8 cellular contexts compared by ENCODE assay signal in the genomic region with DNA sequence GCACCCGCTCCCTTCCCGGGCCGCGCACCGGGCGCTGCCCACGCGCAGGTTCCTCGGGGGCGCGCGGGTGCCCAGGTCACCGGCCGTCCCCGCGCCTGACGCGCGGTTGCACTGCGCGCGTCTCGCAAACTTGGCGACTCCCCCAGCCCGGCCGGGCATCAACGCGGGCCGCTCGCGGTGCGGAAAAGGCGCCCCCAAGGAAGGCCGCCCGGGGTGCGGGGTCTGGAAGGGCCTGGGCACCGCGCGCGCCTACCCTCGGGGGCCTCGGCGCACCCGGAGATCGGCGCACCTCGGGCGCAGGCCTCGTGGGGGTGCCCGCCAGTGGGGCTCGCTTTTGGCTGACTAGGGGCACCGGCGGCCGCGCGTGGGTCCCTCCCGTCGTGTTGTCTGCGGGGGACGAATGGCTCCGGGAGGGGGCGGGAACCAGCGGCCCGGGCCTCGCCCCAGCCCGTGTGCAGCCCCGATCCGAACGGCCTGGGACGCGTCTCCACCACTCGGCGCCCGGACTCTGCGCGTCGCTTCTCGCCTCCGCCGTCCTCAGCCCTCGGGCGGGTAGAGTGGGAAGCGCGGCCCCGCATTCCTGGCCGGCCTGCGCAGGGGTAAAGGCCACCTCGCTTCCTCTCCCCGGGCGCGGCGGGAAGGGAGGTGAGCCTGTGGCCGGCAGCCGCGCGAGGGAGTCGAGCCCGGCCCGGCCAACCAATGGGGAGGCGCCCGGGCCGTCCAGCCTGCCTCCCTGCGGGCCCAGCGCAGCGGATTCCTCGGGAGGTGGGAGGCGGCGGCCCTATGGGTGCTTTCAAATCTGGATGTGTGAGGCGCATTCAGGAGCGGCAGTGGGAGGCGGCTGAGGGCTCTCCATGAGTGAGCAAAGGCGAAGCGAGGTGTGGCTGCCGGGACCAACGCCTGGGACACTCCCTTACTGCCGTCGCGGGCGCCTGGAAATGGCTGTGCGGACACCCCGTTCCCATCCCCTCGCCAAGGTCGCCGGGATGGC. TPM values are rescaled to one million over a fixed set of nuclear protein-coding genes. Genes with fewer than 3 reads are reported as not detected.
A peak's percentile ranks its signal among the peaks of the same experiment; 100 is the strongest.
DNase-seq lines count a peak whose midpoint lies in the region; ATAC-seq, FAIRE-seq and TF ChIP-seq lines count a peak whose summit lies in the region.

No MANE protein-coding gene starts in this region.

- no peak overlapping the region for H2AK5ac ChIP-seq in H9 (ENCODE audit: insufficient read length, low read length)

- peaks cover 4% of the 10 kb centered on the region for H3K79me1 ChIP-seq in H9 (ENCODE audit: insufficient read depth, low read depth, low read length, poor library complexity, severe bottlenecking)

- peak overlapping the region; percentile 62 for H3K4me3 ChIP-seq in cardiac muscle cell

- TF ChIP-seq CTCF in H9 (conservative IDR thresholded peaks at IDR 0.05), result no peak
- no peak for TF ChIP-seq CTCF in cardiac muscle cell (IDR thresholded peaks at IDR 0.05; ENCODE audit: low read depth, low read length)
- TF ChIP-seq CTCF in progenitor cell of endocrine pancreas (IDR thresholded peaks at IDR 0.05; ENCODE audit: unreplicated experiment), result no peak

- no peak overlapping the region for H2BK5ac ChIP-seq in H9 (ENCODE audit: insufficient read length, low read length)

- H2BK120ac ChIP-seq in H9 (ENCODE audit: low read depth, low read length, poor library complexity, severe bottlenecking), result no peak overlapping the region

- H3K9me3 ChIP-seq in H9 (ENCODE audit: control insufficient read depth, low read depth, low read length) (no peaks in the 10 kb centered on the region), cardiac muscle cell (ENCODE audit: low read depth) (no peaks in the 10 kb centered on the region)

- H3K56ac ChIP-seq in H9 (ENCODE audit: insufficient read length, low read depth, low read length), result no peak overlapping the region

- H3K27ac ChIP-seq in H9 (ENCODE audit: insufficient read length, low read depth, low read length) (no peak overlapping the region), cardiac muscle cell (peak overlapping the region; percentile 69)

- H3K36me3 Mint-ChIP-seq in H9 (ENCODE audit: insufficient read depth in 1 of 3, low read depth in 3 of 3) (no peaks in the 10 kb centered on the region; a peak in 1 of 7 replicates), progenitor cell of endocrine pancreas (ENCODE audit: insufficient read depth) (peaks cover 1% of the 10 kb centered on the region)

- no peak overlapping the region for H3T11ph ChIP-seq in H9 (ENCODE audit: low read length)

- no peak overlapping the region for H4K5ac ChIP-seq in H9 (ENCODE audit: insufficient read length, low read depth, low read length)

- H4K20me1 ChIP-seq in H9 (ENCODE audit: control insufficient read depth, insufficient read depth, insufficient read length), result no peaks in the 10 kb centered on the region

- H3K4ac ChIP-seq in H9 (ENCODE audit: low read depth, low read length), result no peak overlapping the region

- H3K9me3 Mint-ChIP-seq in H9, result no peaks in the 10 kb centered on the region; a peak in 1 of 5 replicates
- H3K9me3 Mint-ChIP-seq in progenitor cell of endocrine pancreas (ENCODE audit: low read depth), result no peaks in the 10 kb centered on the region

- H3K27me3 Mint-ChIP-seq in H9 (ENCODE audit: low read depth), result peaks cover 38% of the 10 kb centered on the region
- peaks cover 3% of the 10 kb centered on the region for H3K27me3 Mint-ChIP-seq in progenitor cell of endocrine pancreas

- H2AFZ ChIP-seq in H9 (ENCODE audit: low read length), result no peak overlapping the region

- H3K27ac Mint-ChIP-seq in H9, result no peak overlapping the region
- H3K27ac Mint-ChIP-seq in progenitor cell of endocrine pancreas, result no peak overlapping the region

- no peak overlapping the region for H3K18ac ChIP-seq in H9 (ENCODE audit: insufficient read length, low read depth, low read length)

- no peak overlapping the region for H3K23ac ChIP-seq in H9 (ENCODE audit: insufficient read length, low read depth, low read length)

- no peak overlapping the region for H3K14ac ChIP-seq in H9 (ENCODE audit: insufficient read depth, low read length)

- peak; percentile 55 for DNase-seq in H9
- peak; percentile 66 for DNase-seq in RPMI7951 (ENCODE audit: low read depth)
- peak; percentile 59 to 82 for DNase-seq in cardiac muscle cell (ENCODE audit: low read depth in 1 of 2, low spot score in 1 of 2)
- DNase-seq in progenitor cell of endocrine pancreas (ENCODE audit: low spot score, unreplicated experiment), result peak; percentile 59
- no peak for DNase-seq in NOMO-1 (lab: John Stamatoyannopoulos, UW; ENCODE audit: unreplicated experiment in 2 of 2)
- no peak for DNase-seq in urothelium cell line (ENCODE audit: low spot score)
- no peak for DNase-seq in COLO829 (ENCODE audit: low spot score)

- no peak overlapping the region for H2BK12ac ChIP-seq in H9 (ENCODE audit: insufficient read length, low read depth, low read length)

- peaks cover 28 to 38% of the 10 kb centered on the region in 2 experiments for H3K4me1 Mint-ChIP-seq in H9
- H3K4me1 Mint-ChIP-seq in progenitor cell of endocrine pancreas (ENCODE audit: low read depth), result peaks cover 28% of the 10 kb centered on the region

- H2BK20ac ChIP-seq in H9 (ENCODE audit: low read depth, low read length, poor library complexity, severe bottlenecking), result no peak overlapping the region

- no peak overlapping the region for H4K91ac ChIP-seq in H9 (ENCODE audit: insufficient read length, low read depth, low read length)

- H3K23me2 ChIP-seq in H9 (ENCODE audit: insufficient read length, low read depth, low read length, poor library complexity, severe bottlenecking), result peaks cover 8% of the 10 kb centered on the region

- H3K9ac ChIP-seq in H9 (ENCODE audit: extremely low read depth, insufficient read length, low read length), result no peak overlapping the region

- no peak for ATAC-seq in GM21423 (IDR thresholded peaks at IDR 0.05; ENCODE audit: unreplicated experiment)

- H4K8ac ChIP-seq in H9 (replicated peaks; ENCODE audit: insufficient read length, low read depth, low read length), result no peak overlapping the region

- no peaks in the 10 kb centered on the region for H3K36me3 ChIP-seq in cardiac muscle cell

- H3K4me3 Mint-ChIP-seq in H9, result peak overlapping the region; percentile 56 to 71; a peak in 4 of 5 replicates
- peak overlapping the region; percentile 63 for H3K4me3 Mint-ChIP-seq in progenitor cell of endocrine pancreas (ENCODE audit: low read depth)

- no CpG with 5 or more reads among the region's 124 CpGs for WGBS in H9 (ENCODE audit: extremely low coverage, insufficient read length, low lambda C conversion rate)

- peaks cover 9% of the 10 kb centered on the region; the same call in 1 of the 2 replicates for H3K79me2 ChIP-seq in H9 (ENCODE audit: insufficient read depth, low read length)

- H3K4me1 ChIP-seq in H9 (ENCODE audit: insufficient read depth, low read length) (peaks cover 4% of the 10 kb centered on the region; the same call in 1 of the 2 replicates), cardiac muscle cell (ENCODE audit: low read depth) (peaks cover 37% of the 10 kb centered on the region)

- no peak overlapping the region for H2BK15ac ChIP-seq in H9 (ENCODE audit: low read depth, low read length)

- no peak for FAIRE-seq in urothelium cell line (lab: Jason Lieb, UNC)

- H3K27me3 ChIP-seq in H9 (ENCODE audit: insufficient read depth, low read length) (peaks cover 4% of the 10 kb centered on the region; the same call in 1 of the 2 replicates), cardiac muscle cell (no peaks in the 10 kb centered on the region)

- peak overlapping the region; percentile 9 for H3K4me2 ChIP-seq in H9 (ENCODE audit: insufficient read depth, insufficient read length, low read length)

RNA-seq across cellular contexts. Expression of a gene that starts 0.9 kb away (rescaled TPM):
- 27.1 and 27.3 TPM in 2 replicates for total RNA-seq in H9 (2021)
- 3.4 and 5.8 TPM in 2 replicates for total RNA-seq in RPMI7951 (2014; rRNA removed; shearing (Covaris generic))
- total RNA-seq in cardiac muscle cell, result 43.1 and 53.4 TPM in 2 replicates
- polyA plus RNA-seq in cardiac muscle cell, result 24.1 and 24.5 TPM in 2 replicates
- 31.2 and 32.2 TPM in 2 replicates for total RNA-seq in progenitor cell of endocrine pancreas

RNA-seq across cellular contexts. Expression of a gene that starts 29.3 kb away (rescaled TPM):
- total RNA-seq in H9 (2021), result not detected in 2 replicates
- not detected in 2 replicates for total RNA-seq in RPMI7951 (2014; rRNA removed; shearing (Covaris generic))
- total RNA-seq in cardiac muscle cell, result not detected in 2 replicates
- polyA plus RNA-seq in cardiac muscle cell, result 3.4 and 4.6 TPM in 2 replicates
- not detected in 2 replicates for total RNA-seq in progenitor cell of endocrine pancreas

RNA-seq across cellular contexts. Expression of a gene that starts 33.1 kb away (rescaled TPM):
- total RNA-seq in H9 (2021) (94.1 and 98.4 TPM in 2 replicates), cardiac muscle cell (103 and 105 TPM in 2 replicates), progenitor cell of endocrine pancreas (85.0 and 88.1 TPM in 2 replicates)
- total RNA-seq in RPMI7951 (2014; rRNA removed; shearing (Covaris generic)), result 137 and 140 TPM in 2 replicates
- polyA plus RNA-seq in cardiac muscle cell, result 114 and 121 TPM in 2 replicates

Comparison
In these comparisons a context has a peak if more than half of its experiments do, and no peak if none do; other contexts are left out.
1. DNase-seq: peak in H9 (single experiment), RPMI7951 (single experiment), cardiac muscle cell (2 of 2) and progenitor cell of endocrine pancreas (single experiment); none in NOMO-1 (0 of 2), urothelium cell line (single experiment) and COLO829 (single experiment).